In genomic region chr3:127412578-127413317, GRCh38 we compare ENCODE assay signal across 21 cellular contexts.
A peak's percentile ranks its signal among the peaks of the same experiment; 100 is the strongest.
DNase-seq lines count a peak whose midpoint lies in the region; ATAC-seq and TF ChIP-seq lines count a peak whose summit lies in the region.
"Had no signal": no experiment of that assay in that cellular context is flagged by ENCODE, and none has a peak within 500 bp of the region (broad histone marks: within the 10 kb centered on the region; RNA-seq: fewer than 3 reads in every experiment).

No MANE protein-coding gene starts in this region.

- CTCF ChIA-PET in GM10248 (lab: Yijun Ruan, JAX): no interaction called here

- no peaks in the 10 kb centered on the region for H3K36me3 ChIP-seq in transverse colon
- H3K36me3 ChIP-seq: pancreas had no signal

- intact Hi-C loops in dorsolateral prefrontal cortex (cut with DNase I): no loop called here
- intact Hi-C loops in transverse colon (cut with DNase I; ENCODE audit: low total_unique reads): no loop called here

- peak overlapping the region in 39 of 59 donors; percentile 10 to 83 (median 62) for H3K27ac ChIP-seq in dorsolateral prefrontal cortex
- H3K27ac ChIP-seq in transverse colon: no peak overlapping the region
- H3K27ac ChIP-seq: pancreas, testis had no signal

- POLR2A ChIA-PET in GM10248 (lab: Yijun Ruan, JAX): no interaction called here

- peaks cover 0 to 7% (median 0%) of the 10 kb centered on the region in 4 donors for H3K4me1 ChIP-seq in transverse colon
- H3K4me1 ChIP-seq: pancreas, testis had no signal

- in situ Hi-C loops in transverse colon (cut with MboI; ENCODE audit: low pct_ligation_motif_present in 1 of 4, low pct_unique_long_range_greater_than_20kb in 1 of 4, low sequenced_read_pairs in 3 of 4): no loop called here

- TF ChIP-seq CTCF in dorsolateral prefrontal cortex (IDR thresholded peaks at IDR 0.05 in 54 of 56, conservative IDR thresholded peaks at IDR 0.05 in 2 of 56; ENCODE audit: low read depth in 1 of 56, partially characterized antibody in 56 of 56) (no peak), transverse colon (IDR thresholded peaks at IDR 0.05) (no peak), GM10248 (IDR thresholded peaks at IDR 0.05; ENCODE audit: control extremely low read depth, extremely low read depth, low read depth, missing control alignments) (no peak)

- DNase-seq in MV-4-11 (lab: John Stamatoyannopoulos, UW) (peak; percentile 10), dorsolateral prefrontal cortex (peak in 1 of 10 donors; percentile 0), mesenteric fat pad (ENCODE audit: low spot score) (peak; percentile 41), transverse colon (peak; percentile 11), GM10248 (ENCODE audit: extremely low spot score) (no peak)
- DNase-seq in activated effector memory CD4-positive, alpha-beta T cell treated with anti-CD3 and anti-CD28 coated beads, Interleukin-2, amount 50 U/mL, for 16 hours: no peak
- DNase-seq: activated CD4-positive, alpha-beta T cell treated with anti-CD3 and anti-CD28 coated beads for 36 hours; activated naive CD4-positive, alpha-beta T cell treated with anti-CD3 and anti-CD28 coated beads for 36 hours; activated T-cell treated with anti-CD3 and anti-CD28 coated beads, Interleukin-2, amount 50 U/mL, for 72 hours; CD4-positive, CD25-positive, alpha-beta regulatory T cell; KG1; mesenchymal stem cell; naive thymus-derived CD8-positive, alpha-beta T cell; NCI-H526; pancreas; right cardiac atrium; stimulated activated CD4-positive, alpha-beta T cell treated with anti-CD3 and anti-CD28 coated beads, Interleukin-4, amount 100 ng/mL, for 4 hours; stimulated activated naive CD4-positive, alpha-beta T cell; T-helper 17 cell; testis had no signal

- TF ChIP-seq EP300 in transverse colon (IDR thresholded peaks at IDR 0.05; ENCODE audit: low read depth): no peak

- no peak for ATAC-seq in GM18502 (IDR thresholded peaks at IDR 0.05; ENCODE audit: poor library complexity, unreplicated experiment)
- ATAC-seq: activated CD4-positive, alpha-beta T cell treated with anti-CD3 and anti-CD28 coated beads for 36 hours; activated T-cell treated with anti-CD3 and anti-CD28 coated beads, Interleukin-2, amount 50 U/mL, for 72 hours; naive thymus-derived CD8-positive, alpha-beta T cell; pancreas; right cardiac atrium; T-helper 17 cell had no signal

- H3K4me3 ChIP-seq in dorsolateral prefrontal cortex (no peak overlapping the region), transverse colon (no peak overlapping the region)
- H3K4me3 ChIP-seq: pancreas, testis had no signal

- no peaks in the 10 kb centered on the region for H3K9me3 ChIP-seq in transverse colon
- H3K9me3 ChIP-seq: pancreas, testis had no signal

- H3K27me3 ChIP-seq in dorsolateral prefrontal cortex (peaks cover 0 to 11% (median 0%) of the 10 kb centered on the region in 45 donors), transverse colon (peaks cover 37% of the 10 kb centered on the region)
- H3K27me3 ChIP-seq: pancreas, testis had no signal

- 79% methylated on average over 10 of the region's 10 CpGs; no CpG with 5 or more reads in 1 of the 2 donors for WGBS in transverse colon (ENCODE audit: low coverage in 1 of 2), 2 donors

- TF ChIP-seq POLR2A in transverse colon (IDR thresholded peaks at IDR 0.05): no peak

Comparison
In these comparisons a context has a peak if more than half of its experiments do, and no peak if none do; other contexts are left out.
1. DNase-seq: peak in MV-4-11 (single experiment), mesenteric fat pad (single experiment) and transverse colon (single experiment); none in GM10248 (single experiment) and activated effector memory CD4-positive, alpha-beta T cell treated with anti-CD3 and anti-CD28 coated beads, Interleukin-2, amount 50 U/mL, for 16 hours (single experiment).
2. H3K27ac ChIP-seq: peak in dorsolateral prefrontal cortex (39 of 59); none in transverse colon (0 of 4).